Comparison of ENCODE assay signal across 8 cellular contexts in the genomic region with DNA sequence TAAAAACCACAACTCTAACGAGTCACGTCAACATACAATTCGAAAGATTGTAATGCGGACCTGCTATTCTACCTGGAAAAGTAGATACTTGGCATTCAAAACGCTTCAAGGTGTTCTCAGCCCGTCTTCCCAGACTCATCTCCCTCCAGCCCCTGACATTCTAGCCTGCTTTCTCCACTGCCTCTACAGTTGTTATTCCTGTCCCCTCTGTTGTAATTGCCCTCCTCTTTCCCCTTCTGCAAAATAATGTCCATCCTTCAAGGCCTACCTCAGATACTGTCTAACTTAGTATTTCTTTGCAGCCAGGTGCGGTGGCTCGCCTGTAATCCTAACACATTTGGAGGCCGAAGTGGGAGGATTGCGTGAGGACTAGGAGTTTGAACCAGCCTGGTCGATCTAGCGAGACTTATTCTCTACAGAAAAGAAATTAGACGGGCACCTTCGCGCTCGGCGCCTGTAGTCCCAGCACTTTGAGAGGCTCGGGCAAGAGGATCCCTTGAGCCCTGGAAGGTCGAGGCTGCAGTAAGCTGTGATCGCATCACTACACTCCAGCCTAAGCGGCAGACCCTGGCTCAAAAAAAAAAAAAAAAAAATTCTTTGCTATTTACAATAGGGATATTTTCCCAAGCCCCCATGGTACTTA. TPM values are rescaled to one million over a fixed set of nuclear protein-coding genes. Genes with fewer than 3 reads are reported as not detected.
DNase-seq lines count a peak whose midpoint lies in the region; ATAC-seq and TF ChIP-seq lines count a peak whose summit lies in the region.

No MANE protein-coding gene starts in this region.

- WGBS in adrenal gland, 4 donors, result 60 to 63% (median 61%) methylated on average over 21 of the region's 21 CpGs
- 50 to 65% methylated on average over 8 to 21 of the region's 21 CpGs for WGBS in transverse colon (ENCODE audit: low coverage in 1 of 2), 2 donors

- TF ChIP-seq CTCF in adrenal gland (IDR thresholded peaks at IDR 0.05) (no peak), left lung (IDR thresholded peaks at IDR 0.05) (no peak), transverse colon (IDR thresholded peaks at IDR 0.05) (no peak)

- H3K9me3 ChIP-seq in adrenal gland (replicated peaks in 1 of 3), result no peaks in the 10 kb centered on the region
- H3K9me3 ChIP-seq in left lung, result no peaks in the 10 kb centered on the region
- H3K9me3 ChIP-seq in transverse colon, result no peaks in the 10 kb centered on the region

- intact Hi-C loops in adrenal gland (cut with DNase I), result no loop called here
- intact Hi-C loops in left lung (cut with DNase I), result no loop called here
- intact Hi-C loops in transverse colon (cut with DNase I; ENCODE audit: low total_unique reads), result no loop called here

- no peak for DNase-seq in activated T-cell treated with anti-CD3 and anti-CD28 coated beads, Interleukin-2, amount 50 U/mL, for 72 hours
- DNase-seq in activated T-cell treated with anti-CD3 and anti-CD28 coated beads, Interleukin-2, amount 50 U/mL, for 1 hour, result no peak
- no peak for DNase-seq in adrenal gland
- DNase-seq in left lung, result no peak
- no peak for DNase-seq in transverse colon

- TF ChIP-seq POLR2A in adrenal gland (IDR thresholded peaks at IDR 0.05) (no peak), transverse colon (IDR thresholded peaks at IDR 0.05) (no peak)

- H3K27me3 Mint-ChIP-seq in activated T-cell treated with anti-CD3 and anti-CD28 coated beads, Interleukin-2, amount 50 U/mL, for 72 hours (ENCODE audit: low read depth), result no peaks in the 10 kb centered on the region

- H3K27ac ChIP-seq in adrenal gland (peak overlapping the region in 4 of 5 donors; percentile 82 to 95 (median 84)), left lung (peak overlapping the region; percentile 85 to 95), transverse colon (peak overlapping the region; percentile 91 to 96 (median 92))

- H3K4me1 ChIP-seq in adrenal gland (replicated peaks in 1 of 2) (peaks cover 4 to 10% of the 10 kb centered on the region in 2 donors), left lung (peaks cover 0 to 40% of the 10 kb centered on the region in 2 donors), transverse colon (peaks cover 8 to 43% (median 27%) of the 10 kb centered on the region in 4 donors)

- peaks cover 2% of the 10 kb centered on the region in 2 donors for H3K9me3 Mint-ChIP-seq in activated T-cell treated with anti-CD3 and anti-CD28 coated beads, Interleukin-2, amount 50 U/mL, for 72 hours

- peak overlapping the region; percentile 92 for H3K27ac Mint-ChIP-seq in activated T-cell treated with anti-CD3 and anti-CD28 coated beads, Interleukin-2, amount 50 U/mL, for 72 hours

- H3K4me3 Mint-ChIP-seq in activated T-cell treated with anti-CD3 and anti-CD28 coated beads, Interleukin-2, amount 50 U/mL, for 72 hours, result peak overlapping the region; percentile 83 to 88

- H3K27me3 ChIP-seq in adrenal gland (no peaks in the 10 kb centered on the region), left lung (no peaks in the 10 kb centered on the region), transverse colon (no peaks in the 10 kb centered on the region)

- H3K4me1 Mint-ChIP-seq in activated T-cell treated with anti-CD3 and anti-CD28 coated beads, Interleukin-2, amount 50 U/mL, for 72 hours (ENCODE audit: low read depth), result peaks cover 23% of the 10 kb centered on the region

- in situ Hi-C loops in transverse colon (cut with MboI; ENCODE audit: low pct_ligation_motif_present in 1 of 4, low pct_unique_long_range_greater_than_20kb in 1 of 4, low sequenced_read_pairs in 3 of 4), result no loop called here

- no peak for TF ChIP-seq EP300 in transverse colon (IDR thresholded peaks at IDR 0.05; ENCODE audit: low read depth)

- peaks cover 6 to 9% of the 10 kb centered on the region in 2 donors for H3K36me3 Mint-ChIP-seq in activated T-cell treated with anti-CD3 and anti-CD28 coated beads, Interleukin-2, amount 50 U/mL, for 72 hours (ENCODE audit: insufficient read depth in 2 of 2)

- H3K36me3 ChIP-seq in adrenal gland (replicated peaks in 1 of 2), result peaks cover 0 to 17% of the 10 kb centered on the region in 2 donors
- peaks cover 0 to 31% of the 10 kb centered on the region in 2 donors for H3K36me3 ChIP-seq in left lung
- H3K36me3 ChIP-seq in transverse colon, result no peaks in the 10 kb centered on the region

- ATAC-seq in activated T-cell treated with anti-CD3 and anti-CD28 coated beads, Interleukin-2, amount 50 U/mL, for 72 hours (replicated peaks in 1 of 2), result no peak
- ATAC-seq in left lung, result peak; percentile 7
- no peak for ATAC-seq in GM19467 (IDR thresholded peaks at IDR 0.05; ENCODE audit: unreplicated experiment)
- no peak for ATAC-seq in HG03108 (IDR thresholded peaks at IDR 0.05; ENCODE audit: unreplicated experiment)
- no peak for ATAC-seq in GM18861 (IDR thresholded peaks at IDR 0.05; ENCODE audit: unreplicated experiment)

- H3K4me3 ChIP-seq in adrenal gland (peak overlapping the region; percentile 27 to 86 (median 55)), left lung (peak overlapping the region; percentile 60 to 83), transverse colon (peak overlapping the region; percentile 60 to 77 (median 66))

RNA-seq across cellular contexts. Expression of gene RBM34, which starts 0.8 kb away (rescaled TPM):
- total RNA-seq in activated T-cell treated with anti-CD3 and anti-CD28 coated beads, Interleukin-2, amount 50 U/mL, for 72 hours, result 100 to 1,000 TPM; 127 to 128 TPM
- total RNA-seq in adrenal gland (10 to 100 TPM; 16.6 to 82.8 (median 45.8) TPM), left lung (10 to 100 TPM; 52.2 to 57.5 TPM), transverse colon (10 to 100 TPM; 13.1 to 56.7 (median 29.7) TPM)
- polyA plus RNA-seq in adrenal gland, result 100 to 1,000 TPM; 103 to 181 (median 111) TPM

RNA-seq across cellular contexts. Expression of gene TOMM20, which starts 33.2 kb away (rescaled TPM):
- 100 to 1,000 TPM; 140 to 154 TPM for total RNA-seq in activated T-cell treated with anti-CD3 and anti-CD28 coated beads, Interleukin-2, amount 50 U/mL, for 72 hours
- total RNA-seq in adrenal gland, result 100 to 1,000 TPM in 5 of 8 donors, 10 to 100 TPM in 3; 84.5 to 144 (median 121) TPM
- polyA plus RNA-seq in adrenal gland, result 100 to 1,000 TPM in 1 of 3 donors, 10 to 100 TPM in 2; 61.7 to 116 (median 62.7) TPM
- total RNA-seq in left lung, result 10 to 100 TPM; 71.6 to 89.4 TPM
- 10 to 100 TPM; 16.9 to 72.9 (median 54.5) TPM for total RNA-seq in transverse colon
